Comparison of ENCODE assay signal across 10 cellular contexts in the genomic region with DNA sequence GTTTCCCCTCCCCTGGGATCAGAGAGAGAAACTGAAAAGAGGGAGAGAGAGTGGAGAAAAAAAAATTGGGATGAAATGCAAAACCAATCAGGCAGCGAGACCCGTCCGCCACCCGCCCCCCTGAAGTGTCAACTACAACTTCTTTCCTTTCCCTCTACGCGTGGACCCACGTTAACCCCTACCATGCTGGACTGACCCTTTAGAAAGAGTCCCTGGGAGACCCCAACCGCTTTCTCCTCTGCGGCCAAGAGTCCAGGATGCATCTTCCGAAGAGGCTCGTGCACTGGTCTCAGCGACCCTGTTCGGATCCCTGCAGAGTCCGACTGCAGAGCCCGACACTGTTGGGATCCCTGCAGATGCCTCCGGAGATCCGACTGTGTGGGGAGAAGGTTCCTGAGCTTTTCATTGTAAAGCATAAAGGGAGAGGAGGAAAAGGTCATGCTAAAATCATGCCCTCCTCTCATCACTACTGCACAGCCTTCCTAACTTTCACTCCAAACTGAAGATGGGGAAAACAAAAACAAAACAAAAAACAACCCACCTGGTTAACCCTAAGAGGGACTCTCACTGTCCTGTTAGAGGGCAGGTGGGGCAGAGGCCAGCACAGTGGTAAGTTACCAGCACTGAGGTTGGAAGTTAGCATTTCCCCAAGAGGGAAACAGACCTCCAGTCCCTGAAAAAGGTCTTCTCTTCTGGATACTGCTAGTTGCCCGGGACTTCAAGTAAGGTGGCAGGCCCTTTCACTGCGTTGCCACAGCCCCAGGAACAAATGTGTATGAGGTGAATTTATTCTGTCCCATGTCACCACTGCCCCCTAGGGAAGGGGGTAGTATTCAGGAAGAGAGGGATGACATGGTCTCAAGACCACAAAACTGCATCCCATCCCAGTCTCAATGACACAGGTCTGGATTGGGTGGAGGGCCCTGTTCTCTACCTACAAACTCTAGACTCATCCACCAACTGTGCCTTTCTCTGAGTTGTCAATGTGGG. TPM values are rescaled to one million over a fixed set of nuclear protein-coding genes. Genes with fewer than 3 reads are reported as not detected.
A peak's percentile ranks its signal among the peaks of the same experiment; 100 is the strongest.
DNase-seq lines count a peak whose midpoint lies in the region; ATAC-seq and TF ChIP-seq lines count a peak whose summit lies in the region.
"Had no signal": no experiment of that assay in that cellular context is flagged by ENCODE, and none has a peak within 500 bp of the region (broad histone marks: within the 10 kb centered on the region; RNA-seq: fewer than 3 reads in every experiment).

No MANE protein-coding gene starts in this region.

- H3K9me3 Mint-ChIP-seq in T-helper 2 cell treated with Interferon-gamma antibody and Interleukin-4, amounts not matched to agents 5 μg/mL and 100 μg/mL, for 36 hours, result no peaks in the 10 kb centered on the region
- no peaks in the 10 kb centered on the region for H3K9me3 Mint-ChIP-seq in activated naive CD8-positive, alpha-beta T cell treated with anti-CD3 and anti-CD28 coated beads, Interleukin-2, amount 10 ng/mL, durations not matched to agents 7 days and 5 days

- H3K36me3 Mint-ChIP-seq in T-helper 2 cell treated with Interferon-gamma antibody and Interleukin-4, amounts not matched to agents 5 μg/mL and 100 μg/mL, for 36 hours (ENCODE audit: low read depth), result no peaks in the 10 kb centered on the region
- H3K36me3 Mint-ChIP-seq in activated naive CD8-positive, alpha-beta T cell treated with anti-CD3 and anti-CD28 coated beads, Interleukin-2, amount 10 ng/mL, durations not matched to agents 7 days and 5 days, result no peaks in the 10 kb centered on the region

- H3K36me3 ChIP-seq in liver (ENCODE audit: control insufficient read depth in 4 of 4, insufficient read depth in 3 of 4, low read depth in 1 of 4, low read length in 3 of 4), result no peaks in the 10 kb centered on the region
- H3K36me3 ChIP-seq: BE2C had no signal

- no peak for ATAC-seq in activated naive CD8-positive, alpha-beta T cell treated with anti-CD3 and anti-CD28 coated beads, Interleukin-2, amount 10 ng/mL, durations not matched to agents 7 days and 5 days (ENCODE audit: low read depth)
- ATAC-seq in GM21825 (IDR thresholded peaks at IDR 0.05; ENCODE audit: unreplicated experiment) (no peak), GM19467 (IDR thresholded peaks at IDR 0.05; ENCODE audit: unreplicated experiment) (no peak), HG03460 (IDR thresholded peaks at IDR 0.05; ENCODE audit: unreplicated experiment) (no peak)

- TF ChIP-seq CTCF in liver (IDR thresholded peaks at IDR 0.05; ENCODE audit: low read depth, low read length, missing input control), result peak; percentile 8

- peaks cover 4% of the 10 kb centered on the region for H3K4me1 Mint-ChIP-seq in T-helper 2 cell treated with Interferon-gamma antibody and Interleukin-4, amounts not matched to agents 5 μg/mL and 100 μg/mL, for 36 hours (ENCODE audit: low read depth)
- peaks cover 4% of the 10 kb centered on the region for H3K4me1 Mint-ChIP-seq in activated naive CD8-positive, alpha-beta T cell treated with anti-CD3 and anti-CD28 coated beads, Interleukin-2, amount 10 ng/mL, durations not matched to agents 7 days and 5 days

- H3K27me3 ChIP-seq in liver (ENCODE audit: control insufficient read depth in 4 of 4, insufficient read depth in 4 of 4, low read length in 3 of 4), result peaks cover 0 to 12% (median 3%) of the 10 kb centered on the region in 4 donors

- H3K4me3 Mint-ChIP-seq in T-helper 2 cell treated with Interferon-gamma antibody and Interleukin-4, amounts not matched to agents 5 μg/mL and 100 μg/mL, for 36 hours, result peak overlapping the region; percentile 65
- peak overlapping the region; percentile 71 for H3K4me3 Mint-ChIP-seq in activated naive CD8-positive, alpha-beta T cell treated with anti-CD3 and anti-CD28 coated beads, Interleukin-2, amount 10 ng/mL, durations not matched to agents 7 days and 5 days

- 17% methylated on average over 19 of the region's 19 CpGs for WGBS in liver

- H3K4me1 ChIP-seq in liver (ENCODE audit: control insufficient read depth in 4 of 4, insufficient read depth in 4 of 4, low read length in 3 of 4), result peaks cover 11 to 24% (median 20%) of the 10 kb centered on the region in 4 donors
- H3K4me1 ChIP-seq: BE2C had no signal

- DNase-seq in T-helper 2 cell treated with Interferon-gamma antibody and Interleukin-4, amounts not matched to agents 5 μg/mL and 100 μg/mL, for 36 hours (ENCODE audit: low spot score), result no peak
- no peak for DNase-seq in T-helper 2 cell
- no peak for DNase-seq in activated naive CD8-positive, alpha-beta T cell treated with anti-CD3 and anti-CD28 coated beads, Interleukin-2, amount 10 ng/mL, durations not matched to agents 7 days and 5 days
- no peak for DNase-seq in substantia nigra (lab: John Stamatoyannopoulos, UW)
- DNase-seq: BE2C had no signal

- no peaks in the 10 kb centered on the region for H3K9me3 ChIP-seq in liver (ENCODE audit: control insufficient read depth in 4 of 4, low read length in 3 of 4)
- H3K9me3 ChIP-seq: BE2C had no signal

- H3K27ac ChIP-seq in liver (ENCODE audit: low read depth in 1 of 2, low read length in 2 of 2) (no peak overlapping the region), substantia nigra (ENCODE audit: low read depth, low read length, poor library complexity, severe bottlenecking) (peak overlapping the region; percentile 17)
- H3K27ac ChIP-seq: skin epidermis had no signal

- no peak for TF ChIP-seq RAD21 in liver (IDR thresholded peaks at IDR 0.05)

- no peak overlapping the region for H3K9ac ChIP-seq in liver (ENCODE audit: low read depth in 1 of 2, low read length in 2 of 2)

- peaks cover 58% of the 10 kb centered on the region for H3K27me3 Mint-ChIP-seq in T-helper 2 cell treated with Interferon-gamma antibody and Interleukin-4, amounts not matched to agents 5 μg/mL and 100 μg/mL, for 36 hours (ENCODE audit: low read depth)
- peaks cover 51% of the 10 kb centered on the region for H3K27me3 Mint-ChIP-seq in activated naive CD8-positive, alpha-beta T cell treated with anti-CD3 and anti-CD28 coated beads, Interleukin-2, amount 10 ng/mL, durations not matched to agents 7 days and 5 days

- H3K27ac Mint-ChIP-seq in T-helper 2 cell treated with Interferon-gamma antibody and Interleukin-4, amounts not matched to agents 5 μg/mL and 100 μg/mL, for 36 hours, result no peak overlapping the region
- H3K27ac Mint-ChIP-seq in activated naive CD8-positive, alpha-beta T cell treated with anti-CD3 and anti-CD28 coated beads, Interleukin-2, amount 10 ng/mL, durations not matched to agents 7 days and 5 days, result no peak overlapping the region

- POLR2A ChIA-PET in activated naive CD8-positive, alpha-beta T cell treated with anti-CD3 and anti-CD28 coated beads, Interleukin-2, amount 10 ng/mL, durations not matched to agents 7 days and 5 days (lab: Charles Lee), result no interaction called here

- H3K4me3 ChIP-seq in liver (ENCODE audit: low read depth in 1 of 3, low read length in 3 of 3), result peak overlapping the region in 1 of 3 donors; percentile 53

TF ChIP-seq in liver, 16 proteins besides CTCF, POLR2A, EP300 and RAD21:
- TF ChIP-seq, protein P1, sequence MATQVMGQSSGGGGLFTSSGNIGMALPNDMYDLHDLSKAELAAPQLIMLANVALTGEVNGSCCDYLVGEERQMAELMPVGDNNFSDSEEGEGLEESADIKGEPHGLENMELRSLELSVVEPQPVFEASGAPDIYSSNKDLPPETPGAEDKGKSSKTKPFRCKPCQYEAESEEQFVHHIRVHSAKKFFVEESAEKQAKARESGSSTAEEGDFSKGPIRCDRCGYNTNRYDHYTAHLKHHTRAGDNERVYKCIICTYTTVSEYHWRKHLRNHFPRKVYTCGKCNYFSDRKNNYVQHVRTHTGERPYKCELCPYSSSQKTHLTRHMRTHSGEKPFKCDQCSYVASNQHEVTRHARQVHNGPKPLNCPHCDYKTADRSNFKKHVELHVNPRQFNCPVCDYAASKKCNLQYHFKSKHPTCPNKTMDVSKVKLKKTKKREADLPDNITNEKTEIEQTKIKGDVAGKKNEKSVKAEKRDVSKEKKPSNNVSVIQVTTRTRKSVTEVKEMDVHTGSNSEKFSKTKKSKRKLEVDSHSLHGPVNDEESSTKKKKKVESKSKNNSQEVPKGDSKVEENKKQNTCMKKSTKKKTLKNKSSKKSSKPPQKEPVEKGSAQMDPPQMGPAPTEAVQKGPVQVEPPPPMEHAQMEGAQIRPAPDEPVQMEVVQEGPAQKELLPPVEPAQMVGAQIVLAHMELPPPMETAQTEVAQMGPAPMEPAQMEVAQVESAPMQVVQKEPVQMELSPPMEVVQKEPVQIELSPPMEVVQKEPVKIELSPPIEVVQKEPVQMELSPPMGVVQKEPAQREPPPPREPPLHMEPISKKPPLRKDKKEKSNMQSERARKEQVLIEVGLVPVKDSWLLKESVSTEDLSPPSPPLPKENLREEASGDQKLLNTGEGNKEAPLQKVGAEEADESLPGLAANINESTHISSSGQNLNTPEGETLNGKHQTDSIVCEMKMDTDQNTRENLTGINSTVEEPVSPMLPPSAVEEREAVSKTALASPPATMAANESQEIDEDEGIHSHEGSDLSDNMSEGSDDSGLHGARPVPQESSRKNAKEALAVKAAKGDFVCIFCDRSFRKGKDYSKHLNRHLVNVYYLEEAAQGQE (IDR thresholded peaks at IDR 0.05), result no peak
- TF ChIP-seq NR2F2 (IDR thresholded peaks at IDR 0.05), result no peak
- TF ChIP-seq, protein P2, sequence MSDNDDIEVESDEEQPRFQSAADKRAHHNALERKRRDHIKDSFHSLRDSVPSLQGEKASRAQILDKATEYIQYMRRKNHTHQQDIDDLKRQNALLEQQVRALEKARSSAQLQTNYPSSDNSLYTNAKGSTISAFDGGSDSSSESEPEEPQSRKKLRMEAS (IDR thresholded peaks at IDR 0.05), result no peak
- TF ChIP-seq GABPA (IDR thresholded peaks at IDR 0.05 in 1 of 2, conservative IDR thresholded peaks at IDR 0.05 in 1 of 2), result no peak
- no peak for TF ChIP-seq EGR1 (IDR thresholded peaks at IDR 0.05; ENCODE audit: low read depth in 2 of 2)
TF ChIP-seq in liver: peak in this region for 0.

RNA-seq across cellular contexts. Expression of a gene that starts 0.6 kb away (rescaled TPM):
- total RNA-seq in activated naive CD8-positive, alpha-beta T cell treated with anti-CD3 and anti-CD28 coated beads, Interleukin-2, amount 10 ng/mL, durations not matched to agents 7 days and 5 days, result not detected
- under 1 TPM in 1 of 2 donors, not detected in 1; 0.08 TPM for total RNA-seq in liver
- polyA plus RNA-seq in liver, result under 1 TPM; 0.02 to 0.07 TPM

RNA-seq across cellular contexts. Expression of a gene that starts 19.5 kb away (rescaled TPM):
- total RNA-seq in activated naive CD8-positive, alpha-beta T cell treated with anti-CD3 and anti-CD28 coated beads, Interleukin-2, amount 10 ng/mL, durations not matched to agents 7 days and 5 days, result under 1 TPM; 0.08 to 0.11 TPM
- total RNA-seq in liver, result 1 to 10 TPM in 1 of 2 donors, under 1 TPM in 1; 0.65 to 1.3 TPM
- under 1 TPM; 0.06 to 0.89 TPM for polyA plus RNA-seq in liver
